In genomic region chr2:96985181-96985580, GRCh38 we compare ENCODE assay signal across 19 cellular contexts. TPM values are rescaled to one million over a fixed set of nuclear protein-coding genes. Genes with fewer than 3 reads are reported as not detected.
A peak's percentile ranks its signal among the peaks of the same experiment; 100 is the strongest.
DNase-seq lines count a peak whose midpoint lies in the region; ATAC-seq and TF ChIP-seq lines count a peak whose summit lies in the region.
"Had no signal": no experiment of that assay in that cellular context is flagged by ENCODE, and none has a peak within 500 bp of the region (broad histone marks: within the 10 kb centered on the region; RNA-seq: fewer than 3 reads in every experiment).

No MANE protein-coding gene starts in this region.

- no peak overlapping the region for H3K4me2 ChIP-seq in neuronal stem cell (ENCODE audit: insufficient read depth, low read length, poor library complexity, severe bottlenecking)
- H3K4me2 ChIP-seq: BLaER1, KMS-11, PC-9 had no signal

- no peaks in the 10 kb centered on the region for H3K79me1 ChIP-seq in neuronal stem cell (ENCODE audit: low read depth, low read length)

- H3K18ac ChIP-seq in neuronal stem cell (ENCODE audit: low read length): peak overlapping the region; percentile 68

- no peak overlapping the region for H2BK120ac ChIP-seq in neuronal stem cell (ENCODE audit: low read depth, low read length)

- peaks cover 9% of the 10 kb centered on the region for H3K27me3 Mint-ChIP-seq in T-helper 1 cell treated with Interleukin-12 subunit alpha and Interleukin-12 subunit beta and Interleukin-4 antibody, amounts not matched to agents 30 μg/mL and 1 μg/mL, for 36 hours (ENCODE audit: low read depth)

- H3K4ac ChIP-seq in neuronal stem cell (ENCODE audit: low read length): no peak overlapping the region

- peak overlapping the region; percentile 26 for H2AFZ ChIP-seq in neuronal stem cell (ENCODE audit: low read length)
- H2AFZ ChIP-seq: PC-9 had no signal

- no peak overlapping the region for H3K23ac ChIP-seq in neuronal stem cell (ENCODE audit: low read depth, low read length, poor library complexity)

- no peaks in the 10 kb centered on the region for H3K27me3 ChIP-seq in neuronal stem cell (ENCODE audit: control insufficient read depth in 3 of 3, insufficient read depth in 3 of 3, low read depth in 1 of 3, low read length in 3 of 3)
- H3K27me3 ChIP-seq: BLaER1 had no signal

- no peak for ATAC-seq in SK-N-SH treated with all-trans-retinoic acid at 6 μM for 48 hours
- ATAC-seq: CD8-positive, alpha-beta T cell; GM12878; HepG2 had no signal

- no peaks in the 10 kb centered on the region for H3K36me3 ChIP-seq in neuronal stem cell (replicated peaks in 1 of 2; ENCODE audit: control insufficient read depth in 2 of 2, insufficient read depth in 2 of 2, low read length in 2 of 2)
- H3K36me3 ChIP-seq: BLaER1 had no signal

- H4K91ac ChIP-seq in neuronal stem cell (ENCODE audit: low read depth, low read length, poor library complexity): no peak overlapping the region

- no peak overlapping the region for H3K27ac ChIP-seq in neuronal stem cell (replicated peaks; ENCODE audit: low read length)
- H3K27ac ChIP-seq: BLaER1, KMS-11, PC-9 had no signal

- H3K9me3 Mint-ChIP-seq in T-helper 1 cell treated with Interleukin-12 subunit alpha and Interleukin-12 subunit beta and Interleukin-4 antibody, amounts not matched to agents 30 μg/mL and 1 μg/mL, for 36 hours: no peaks in the 10 kb centered on the region
- H3K9me3 Mint-ChIP-seq: CD8-positive, alpha-beta T cell had no signal

- no peak overlapping the region for H2BK5ac ChIP-seq in neuronal stem cell (ENCODE audit: low read length)

- peak overlapping the region; percentile 47 for H2BK12ac ChIP-seq in neuronal stem cell (ENCODE audit: low read length)

- H3K36me3 Mint-ChIP-seq in T-helper 1 cell treated with Interleukin-12 subunit alpha and Interleukin-12 subunit beta and Interleukin-4 antibody, amounts not matched to agents 30 μg/mL and 1 μg/mL, for 36 hours (ENCODE audit: low read depth): no peaks in the 10 kb centered on the region
- H3K36me3 Mint-ChIP-seq: CD8-positive, alpha-beta T cell had no signal

- H3K4me3 ChIP-seq in neuronal stem cell (ENCODE audit: low read length in 2 of 2): no peak overlapping the region
- H3K4me3 ChIP-seq: BLaER1, GM12878, PC-9 had no signal

- H3K14ac ChIP-seq in neuronal stem cell (ENCODE audit: low read length): no peak overlapping the region

- no peak overlapping the region for H4K8ac ChIP-seq in neuronal stem cell (ENCODE audit: low read depth, low read length)

- no CpG with 5 or more reads among the region's 11 CpGs for WGBS in neuronal stem cell (ENCODE audit: extremely low coverage in 2 of 2, insufficient read length in 2 of 2, insufficient replicate concordance in 1 of 2), 2 donors

- no peak overlapping the region for H2BK15ac ChIP-seq in neuronal stem cell (ENCODE audit: low read length)

- H3K4me1 Mint-ChIP-seq in T-helper 1 cell treated with Interleukin-12 subunit alpha and Interleukin-12 subunit beta and Interleukin-4 antibody, amounts not matched to agents 30 μg/mL and 1 μg/mL, for 36 hours (ENCODE audit: low read depth): no peaks in the 10 kb centered on the region

- no peak overlapping the region for H2AK5ac ChIP-seq in neuronal stem cell (ENCODE audit: low read depth, low read length)

- DNase-seq in T-helper 1 cell (no peak), islet precursor cell (peak; percentile 50), neuronal stem cell (ENCODE audit: low spot score) (no peak), T-helper 9 cell (no peak), NCI-H1105 treated with DMSO at 0.1 percent for 48 hours (lab: John Stamatoyannopoulos, UW) (no peak)
- DNase-seq in central memory CD4-positive, alpha-beta T cell: no peak
- DNase-seq: CD8-positive, alpha-beta T cell; GDM1; NCI-H1092 treated with DMSO at 0.1 percent for 48 hours; NCI-H1694; NCI-H524; PC-9 had no signal

- peaks cover 0 to 11% of the 10 kb centered on the region in 2 donors for H3K4me1 ChIP-seq in neuronal stem cell (ENCODE audit: control insufficient read depth in 2 of 2, insufficient read depth in 1 of 2, low read depth in 1 of 2, low read length in 2 of 2)

- H3K9me3 ChIP-seq in neuronal stem cell (replicated peaks in 1 of 2; ENCODE audit: control insufficient read depth in 2 of 2, insufficient read depth in 1 of 2, low read depth in 1 of 2, low read length in 2 of 2): no peaks in the 10 kb centered on the region
- H3K9me3 ChIP-seq: BLaER1 had no signal

- H3K4me3 Mint-ChIP-seq in T-helper 1 cell treated with Interleukin-12 subunit alpha and Interleukin-12 subunit beta and Interleukin-4 antibody, amounts not matched to agents 30 μg/mL and 1 μg/mL, for 36 hours: no peak overlapping the region
- H3K4me3 Mint-ChIP-seq: CD8-positive, alpha-beta T cell had no signal

- H3K27ac Mint-ChIP-seq in T-helper 1 cell treated with Interleukin-12 subunit alpha and Interleukin-12 subunit beta and Interleukin-4 antibody, amounts not matched to agents 30 μg/mL and 1 μg/mL, for 36 hours: peak overlapping the region; percentile 49
- H3K27ac Mint-ChIP-seq: CD8-positive, alpha-beta T cell had no signal

- H3K9ac ChIP-seq in neuronal stem cell (ENCODE audit: low read depth, low read length, poor library complexity): no peak overlapping the region
- H3K9ac ChIP-seq: BLaER1, KMS-11 had no signal

TF ChIP-seq in SK-N-SH treated with all-trans-retinoic acid at 6 μM for 48 hours, 23 proteins besides CTCF, POLR2A, EP300 and RAD21:
- TF ChIP-seq TOX (CRISPR knock-in tag; IDR thresholded peaks at IDR 0.05; ENCODE audit: borderline replicate concordance) (no peak), TCF4 (CRISPR knock-in tag; IDR thresholded peaks at IDR 0.05; ENCODE audit: borderline replicate concordance) (no peak), OSR1 (CRISPR knock-in tag; IDR thresholded peaks at IDR 0.05) (no peak), PPARA (CRISPR knock-in tag; IDR thresholded peaks at IDR 0.05; ENCODE audit: borderline replicate concordance) (no peak), CSDC2 (CRISPR knock-in tag; IDR thresholded peaks at IDR 0.05) (no peak), RARB (CRISPR knock-in tag; IDR thresholded peaks at IDR 0.05) (no peak), ARNTL (CRISPR knock-in tag; IDR thresholded peaks at IDR 0.05; ENCODE audit: borderline replicate concordance, low read depth) (no peak)

RNA-seq across cellular contexts. Expression of gene FAM178B, which starts 1.2 kb away (rescaled TPM):
- 1.0 TPM for polyA plus RNA-seq in neuronal stem cell (2013, experiment 1 of 2)
- 1.0 TPM for polyA plus RNA-seq in neuronal stem cell (2013, experiment 2 of 2)
- polyA plus RNA-seq: AG04450, HepG2 had no signal
